17 cellular contexts compared by ENCODE assay signal in the genomic region with DNA sequence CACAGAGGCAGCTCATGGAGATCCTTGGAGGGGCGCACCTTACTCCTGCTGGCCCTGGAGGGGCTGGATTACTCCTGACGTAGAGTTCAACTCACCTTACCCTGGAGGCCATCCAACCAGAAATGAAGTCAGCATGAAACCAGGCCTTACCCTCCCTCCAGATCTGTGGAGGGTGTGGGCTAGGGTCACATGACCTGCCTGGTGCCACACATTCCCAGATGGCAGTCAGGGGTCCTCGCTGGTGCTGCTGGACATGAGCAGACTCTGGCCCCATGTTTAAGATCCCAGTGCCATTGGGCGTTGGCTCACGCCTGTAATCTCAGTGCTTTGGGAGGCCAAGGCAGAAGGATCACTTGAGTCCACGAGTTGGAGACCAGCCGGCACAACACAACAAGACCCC. TPM values are rescaled to one million over a fixed set of nuclear protein-coding genes. Genes with fewer than 3 reads are reported as not detected.
DNase-seq lines count a peak whose midpoint lies in the region; ATAC-seq and TF ChIP-seq lines count a peak whose summit lies in the region.
"Had no signal": no experiment of that assay in that cellular context is flagged by ENCODE, and none has a peak within 500 bp of the region (broad histone marks: within the 10 kb centered on the region; RNA-seq: fewer than 3 reads in every experiment).

No MANE protein-coding gene starts in this region.

- H3K4me1 ChIP-seq in BLaER1, result peaks cover 38% of the 10 kb centered on the region
- H3K4me1 ChIP-seq: BE2C had no signal

- H3K27ac Mint-ChIP-seq in Calu3 (ENCODE audit: unreplicated experiment) (no peak overlapping the region), T-cell (no peak overlapping the region)
- H3K27ac Mint-ChIP-seq: CD4-positive, alpha-beta memory T cell had no signal

- intact Hi-C loops in Calu3 (cut with micrococcal nuclease; ENCODE audit: unreplicated experiment), result no loop called here

- peak; percentile 5 for DNase-seq in HEK293T (ENCODE audit: extremely low spot score)
- DNase-seq in erythroblast (lab: John Stamatoyannopoulos, UW), result peak; percentile 68 to 75
- DNase-seq in Calu3, result no peak
- DNase-seq in stimulated activated CD4-positive, alpha-beta T cell treated with anti-CD3 and anti-CD28 coated beads, Interleukin-4, amount 100 ng/mL, for 4 hours, result no peak
- no peak for DNase-seq in effector CD4-positive, alpha-beta T cell
- no peak for DNase-seq in T-cell
- DNase-seq: BE2C; CD4-positive, alpha-beta memory T cell; KG1; NCI-H1930; NCI-H226; NCI-H524; NCI-H82; PC-9 had no signal

- peak overlapping the region; percentile 97 for H3K4me2 ChIP-seq in BLaER1
- H3K4me2 ChIP-seq: PC-9 had no signal

- no TSS peak for BruUV-seq in Calu3 (replicated peaks; lab: Mats Ljungman, UMichigan)

- no peaks in the 10 kb centered on the region for H3K9me3 ChIP-seq in BLaER1
- H3K9me3 ChIP-seq: BE2C, SJSA1 had no signal

- no peak overlapping the region for H3K4me3 ChIP-seq in BLaER1
- H3K4me3 ChIP-seq: PC-9, SJSA1 had no signal

- H4K20me1 ChIP-seq in BLaER1, result peaks cover 75% of the 10 kb centered on the region

- H3K27me3 Mint-ChIP-seq in Calu3 (ENCODE audit: unreplicated experiment) (no peaks in the 10 kb centered on the region), T-cell (no peaks in the 10 kb centered on the region)
- H3K27me3 Mint-ChIP-seq: CD4-positive, alpha-beta memory T cell had no signal

- CTCF ChIA-PET in HEK293T (lab: Yijun Ruan, JAX), result no interaction called here
- CTCF ChIA-PET in Calu3 (lab: Charles Lee), result no interaction called here
- CTCF ChIA-PET in T-cell (lab: Charles Lee), result no interaction called here

- H3K36me3 Mint-ChIP-seq in Calu3 (ENCODE audit: insufficient read depth, unreplicated experiment) (peaks cover 33% of the 10 kb centered on the region), T-cell (no peaks in the 10 kb centered on the region)

- H3K27ac ChIP-seq in BLaER1 (peak overlapping the region; percentile 2; the same call in 1 of the 2 replicates), VCaP (peak overlapping the region; percentile 66; the same call in 1 of the 2 replicates)
- H3K27ac ChIP-seq: PC-9, SJSA1 had no signal

- peak; percentile 43 for TF ChIP-seq POLR2A in erythroblast (IDR thresholded peaks at IDR 0.05; ENCODE audit: low read length)

- H3K9ac ChIP-seq in BLaER1, result no peak overlapping the region

- no peaks in the 10 kb centered on the region for H3K27me3 ChIP-seq in BLaER1
- H3K27me3 ChIP-seq: BE2C, SJSA1 had no signal

- TF ChIP-seq CTCF in VCaP (conservative IDR thresholded peaks at IDR 0.05) (no peak), Calu3 (IDR thresholded peaks at IDR 0.05; ENCODE audit: unreplicated experiment) (no peak)

- no peak overlapping the region for H3K4me3 Mint-ChIP-seq in Calu3 (ENCODE audit: low read depth, unreplicated experiment)
- no peak overlapping the region for H3K4me3 Mint-ChIP-seq in T-cell
- H3K4me3 Mint-ChIP-seq: CD4-positive, alpha-beta memory T cell had no signal

- POLR2A ChIA-PET in HEK293T (lab: Yijun Ruan, JAX) (interaction anchor here (0.6 kb wide), 1 partner anchor 166 kb away, joined by 3 read pairs; no protein-coding TSS in a partner anchor), T-cell (lab: Charles Lee) (no interaction called here)

- peaks cover 55% of the 10 kb centered on the region for H3K36me3 ChIP-seq in BLaER1

- no peaks in the 10 kb centered on the region for H3K9me3 Mint-ChIP-seq in Calu3 (ENCODE audit: low read depth, unreplicated experiment)
- H3K9me3 Mint-ChIP-seq in T-cell, result no peaks in the 10 kb centered on the region

- H3K4me1 Mint-ChIP-seq in Calu3 (ENCODE audit: low read depth, unreplicated experiment) (peaks cover 11% of the 10 kb centered on the region), T-cell (peaks cover 16 to 27% (median 22%) of the 10 kb centered on the region in 3 donors)

- no peak for ATAC-seq in T-cell (replicated peaks in 1 of 4)

TF ChIP-seq in HEK293T, 16 proteins besides CTCF, POLR2A, EP300 and RAD21:
- TF ChIP-seq LEF1 (IDR thresholded peaks at IDR 0.05; ENCODE audit: borderline replicate concordance) (no peak), SP1 (IDR thresholded peaks at IDR 0.05) (no peak)

RNA-seq across cellular contexts. Expression of a gene that starts 4.5 kb away (rescaled TPM):
- total RNA-seq in Calu3 (2022) (23.4 and 28.2 TPM in 2 replicates), T-cell (1 to 10 TPM; 3.9 to 9.2 (median 8.3) TPM)

RNA-seq across cellular contexts. Expression of a gene that starts 4.8 kb away (rescaled TPM):
- 32.2 and 34.3 TPM in 2 replicates for total RNA-seq in Calu3 (2022)
- total RNA-seq in T-cell, result 10 to 100 TPM; 52.8 to 65.0 (median 58.6) TPM

RNA-seq across cellular contexts. Expression of a gene that starts 33.0 kb away (rescaled TPM):
- total RNA-seq in Calu3 (2022), result 10.4 and 11.3 TPM in 2 replicates
- 10 to 100 TPM; 10.0 to 21.2 (median 19.3) TPM for total RNA-seq in T-cell

RNA-seq across cellular contexts. Expression of a gene that starts 33.8 kb away (rescaled TPM):
- total RNA-seq in Calu3 (2022), result 64.1 and 66.5 TPM in 2 replicates
- total RNA-seq in T-cell, result 100 to 1,000 TPM; 126 to 180 (median 166) TPM

Comparison
In these comparisons a context has a peak if more than half of its experiments do, and no peak if none do; other contexts are left out.
1. DNase-seq: peak in HEK293T (single experiment) and erythroblast (2 of 2); none in Calu3 (single experiment), stimulated activated CD4-positive, alpha-beta T cell treated with anti-CD3 and anti-CD28 coated beads, Interleukin-4, amount 100 ng/mL, for 4 hours (0 of 2), effector CD4-positive, alpha-beta T cell (single experiment) and T-cell (0 of 34).